1 cellular context compared by ENCODE assay signal in the genomic region with DNA sequence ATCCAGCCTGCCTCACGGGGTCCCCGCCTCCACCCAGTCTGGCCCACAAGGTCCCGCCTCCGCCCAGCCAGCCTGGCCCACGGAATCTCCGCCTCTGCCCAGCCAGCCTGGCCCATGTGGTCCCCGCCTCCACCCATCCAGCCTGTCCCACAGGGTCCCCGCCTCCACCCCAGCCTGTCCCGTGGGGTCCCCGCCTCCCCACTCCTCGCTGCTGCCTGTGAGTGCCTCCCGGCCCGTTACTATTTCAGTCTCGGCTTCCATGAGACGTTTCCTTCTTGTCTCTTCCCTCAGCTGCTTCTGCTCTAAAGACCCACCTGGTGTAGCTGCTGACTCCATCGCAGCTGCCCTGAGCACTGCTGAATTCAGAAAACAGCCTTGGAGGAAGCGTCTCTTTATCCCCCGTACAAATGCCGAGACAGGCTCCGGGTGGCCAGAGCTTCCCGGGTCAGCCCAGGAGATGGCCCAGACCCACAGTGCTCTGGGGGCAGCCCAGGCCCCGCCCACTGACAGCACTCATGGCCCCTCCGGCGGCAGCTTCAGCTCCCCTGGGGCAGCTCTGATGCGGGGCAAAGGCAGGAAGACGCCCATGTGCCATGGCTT.
TF ChIP-seq lines count a peak whose summit lies in the region.

No MANE protein-coding gene starts in this region.

TF ChIP-seq in GM12878, 131 proteins besides CTCF, POLR2A, EP300 and RAD21:
- TF ChIP-seq CHD2 (IDR thresholded peaks at IDR 0.05; ENCODE audit: borderline replicate concordance, low read depth, low read length), result no peak
- TF ChIP-seq NR2C2 (IDR thresholded peaks at IDR 0.05; ENCODE audit: borderline replicate concordance, control insufficient read depth, insufficient read length, low read depth), result no peak
- no peak for TF ChIP-seq IRF4 (IDR thresholded peaks at IDR 0.05; ENCODE audit: low read depth, low read length)
- TF ChIP-seq TCF3 (IDR thresholded peaks at IDR 0.05; ENCODE audit: borderline replicate concordance, insufficient read depth, low read depth, low read length), result no peak
- no peak for TF ChIP-seq HCFC1 (IDR thresholded peaks at IDR 0.05; ENCODE audit: low read length)
- no peak for TF ChIP-seq ATF7 (IDR thresholded peaks at IDR 0.05; ENCODE audit: low read depth)
- TF ChIP-seq NR2F1 (conservative IDR thresholded peaks at IDR 0.05), result 0 out of 2 replicates have a peak, but pooled peaks have one; percentile 23
- 0 out of 2 replicates have a peak, but pooled peaks have one; percentile 9 for TF ChIP-seq RUNX3 (IDR thresholded peaks at IDR 0.05; ENCODE audit: low read length)
- TF ChIP-seq SIN3A (IDR thresholded peaks at IDR 0.05; ENCODE audit: low read depth, low read length), result no peak
- TF ChIP-seq GATAD2B (conservative IDR thresholded peaks at IDR 0.05; ENCODE audit: low read depth), result peak; percentile 14; the same call in 1 of the 2 replicates
- peak in 1 of 2 experiments; percentile 49; a peak in 1 of 3 replicates for TF ChIP-seq EGR1 (IDR thresholded peaks at IDR 0.05; ENCODE audit: borderline replicate concordance in 1 of 2, low read depth in 2 of 2, low read length in 2 of 2)
- TF ChIP-seq TCF7 (IDR thresholded peaks at IDR 0.05; ENCODE audit: borderline replicate concordance), result no peak
- TF ChIP-seq, protein P1, sequence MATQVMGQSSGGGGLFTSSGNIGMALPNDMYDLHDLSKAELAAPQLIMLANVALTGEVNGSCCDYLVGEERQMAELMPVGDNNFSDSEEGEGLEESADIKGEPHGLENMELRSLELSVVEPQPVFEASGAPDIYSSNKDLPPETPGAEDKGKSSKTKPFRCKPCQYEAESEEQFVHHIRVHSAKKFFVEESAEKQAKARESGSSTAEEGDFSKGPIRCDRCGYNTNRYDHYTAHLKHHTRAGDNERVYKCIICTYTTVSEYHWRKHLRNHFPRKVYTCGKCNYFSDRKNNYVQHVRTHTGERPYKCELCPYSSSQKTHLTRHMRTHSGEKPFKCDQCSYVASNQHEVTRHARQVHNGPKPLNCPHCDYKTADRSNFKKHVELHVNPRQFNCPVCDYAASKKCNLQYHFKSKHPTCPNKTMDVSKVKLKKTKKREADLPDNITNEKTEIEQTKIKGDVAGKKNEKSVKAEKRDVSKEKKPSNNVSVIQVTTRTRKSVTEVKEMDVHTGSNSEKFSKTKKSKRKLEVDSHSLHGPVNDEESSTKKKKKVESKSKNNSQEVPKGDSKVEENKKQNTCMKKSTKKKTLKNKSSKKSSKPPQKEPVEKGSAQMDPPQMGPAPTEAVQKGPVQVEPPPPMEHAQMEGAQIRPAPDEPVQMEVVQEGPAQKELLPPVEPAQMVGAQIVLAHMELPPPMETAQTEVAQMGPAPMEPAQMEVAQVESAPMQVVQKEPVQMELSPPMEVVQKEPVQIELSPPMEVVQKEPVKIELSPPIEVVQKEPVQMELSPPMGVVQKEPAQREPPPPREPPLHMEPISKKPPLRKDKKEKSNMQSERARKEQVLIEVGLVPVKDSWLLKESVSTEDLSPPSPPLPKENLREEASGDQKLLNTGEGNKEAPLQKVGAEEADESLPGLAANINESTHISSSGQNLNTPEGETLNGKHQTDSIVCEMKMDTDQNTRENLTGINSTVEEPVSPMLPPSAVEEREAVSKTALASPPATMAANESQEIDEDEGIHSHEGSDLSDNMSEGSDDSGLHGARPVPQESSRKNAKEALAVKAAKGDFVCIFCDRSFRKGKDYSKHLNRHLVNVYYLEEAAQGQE (IDR thresholded peaks at IDR 0.05; ENCODE audit: low read depth, low read length), result no peak
- no peak for TF ChIP-seq POLR2AphosphoS5 (IDR thresholded peaks at IDR 0.05; ENCODE audit: low read length)
- TF ChIP-seq SREBF1 (IDR thresholded peaks at IDR 0.05; ENCODE audit: low read length), result no peak
- TF ChIP-seq, protein P2, sequence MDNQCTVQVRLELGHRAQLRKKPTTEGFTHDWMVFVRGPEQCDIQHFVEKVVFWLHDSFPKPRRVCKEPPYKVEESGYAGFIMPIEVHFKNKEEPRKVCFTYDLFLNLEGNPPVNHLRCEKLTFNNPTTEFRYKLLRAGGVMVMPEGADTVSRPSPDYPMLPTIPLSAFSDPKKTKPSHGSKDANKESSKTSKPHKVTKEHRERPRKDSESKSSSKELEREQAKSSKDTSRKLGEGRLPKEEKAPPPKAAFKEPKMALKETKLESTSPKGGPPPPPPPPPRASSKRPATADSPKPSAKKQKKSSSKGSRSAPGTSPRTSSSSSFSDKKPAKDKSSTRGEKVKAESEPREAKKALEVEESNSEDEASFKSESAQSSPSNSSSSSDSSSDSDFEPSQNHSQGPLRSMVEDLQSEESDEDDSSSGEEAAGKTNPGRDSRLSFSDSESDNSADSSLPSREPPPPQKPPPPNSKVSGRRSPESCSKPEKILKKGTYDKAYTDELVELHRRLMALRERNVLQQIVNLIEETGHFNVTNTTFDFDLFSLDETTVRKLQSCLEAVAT (IDR thresholded peaks at IDR 0.05), result no peak
- TF ChIP-seq NRF1 (conservative IDR thresholded peaks at IDR 0.05; ENCODE audit: low read depth, low read length), result no peak
- TF ChIP-seq HDGF (IDR thresholded peaks at IDR 0.05), result peak; percentile 90; the same call in 1 of the 2 replicates
- TF ChIP-seq CHD4 (IDR thresholded peaks at IDR 0.05), result no peak
- TF ChIP-seq NBN (IDR thresholded peaks at IDR 0.05), result 0 out of 2 replicates have a peak, but pooled peaks have one; percentile 41
- TF ChIP-seq MYC (IDR thresholded peaks at IDR 0.05; ENCODE audit: insufficient read depth, insufficient read length, insufficient replicate concordance, low read length, severe bottlenecking), result peak; percentile 52
- TF ChIP-seq, protein P3, sequence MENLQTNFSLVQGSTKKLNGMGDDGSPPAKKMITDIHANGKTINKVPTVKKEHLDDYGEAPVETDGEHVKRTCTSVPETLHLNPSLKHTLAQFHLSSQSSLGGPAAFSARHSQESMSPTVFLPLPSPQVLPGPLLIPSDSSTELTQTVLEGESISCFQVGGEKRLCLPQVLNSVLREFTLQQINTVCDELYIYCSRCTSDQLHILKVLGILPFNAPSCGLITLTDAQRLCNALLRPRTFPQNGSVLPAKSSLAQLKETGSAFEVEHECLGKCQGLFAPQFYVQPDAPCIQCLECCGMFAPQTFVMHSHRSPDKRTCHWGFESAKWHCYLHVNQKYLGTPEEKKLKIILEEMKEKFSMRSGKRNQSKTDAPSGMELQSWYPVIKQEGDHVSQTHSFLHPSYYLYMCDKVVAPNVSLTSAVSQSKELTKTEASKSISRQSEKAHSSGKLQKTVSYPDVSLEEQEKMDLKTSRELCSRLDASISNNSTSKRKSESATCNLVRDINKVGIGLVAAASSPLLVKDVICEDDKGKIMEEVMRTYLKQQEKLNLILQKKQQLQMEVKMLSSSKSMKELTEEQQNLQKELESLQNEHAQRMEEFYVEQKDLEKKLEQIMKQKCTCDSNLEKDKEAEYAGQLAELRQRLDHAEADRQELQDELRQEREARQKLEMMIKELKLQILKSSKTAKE (IDR thresholded peaks at IDR 0.05; ENCODE audit: low read depth, poor library complexity, severe bottlenecking), result no peak
- TF ChIP-seq SREBF2 (IDR thresholded peaks at IDR 0.05; ENCODE audit: low read length), result no peak
- TF ChIP-seq IKZF2 (IDR thresholded peaks at IDR 0.05), result 0 out of 4 replicates have a peak, but pooled peaks of 1 of the 2 experiments have one; percentile 16
- no peak for TF ChIP-seq MTA3 (IDR thresholded peaks at IDR 0.05; ENCODE audit: borderline replicate concordance, low read length)
- TF ChIP-seq, protein P4, sequence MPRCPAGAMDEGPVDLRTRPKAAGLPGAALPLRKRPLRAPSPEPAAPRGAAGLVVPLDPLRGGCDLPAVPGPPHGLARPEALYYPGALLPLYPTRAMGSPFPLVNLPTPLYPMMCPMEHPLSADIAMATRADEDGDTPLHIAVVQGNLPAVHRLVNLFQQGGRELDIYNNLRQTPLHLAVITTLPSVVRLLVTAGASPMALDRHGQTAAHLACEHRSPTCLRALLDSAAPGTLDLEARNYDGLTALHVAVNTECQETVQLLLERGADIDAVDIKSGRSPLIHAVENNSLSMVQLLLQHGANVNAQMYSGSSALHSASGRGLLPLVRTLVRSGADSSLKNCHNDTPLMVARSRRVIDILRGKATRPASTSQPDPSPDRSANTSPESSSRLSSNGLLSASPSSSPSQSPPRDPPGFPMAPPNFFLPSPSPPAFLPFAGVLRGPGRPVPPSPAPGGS (IDR thresholded peaks at IDR 0.05; ENCODE audit: borderline replicate concordance, insufficient read depth, low read depth, low read length, poor library complexity, severe bottlenecking), result no peak
- TF ChIP-seq MEF2A (IDR thresholded peaks at IDR 0.05; ENCODE audit: insufficient read depth, low read depth, low read length), result no peak
- TF ChIP-seq ZNF622 (IDR thresholded peaks at IDR 0.05), result no peak
- TF ChIP-seq, protein P5, sequence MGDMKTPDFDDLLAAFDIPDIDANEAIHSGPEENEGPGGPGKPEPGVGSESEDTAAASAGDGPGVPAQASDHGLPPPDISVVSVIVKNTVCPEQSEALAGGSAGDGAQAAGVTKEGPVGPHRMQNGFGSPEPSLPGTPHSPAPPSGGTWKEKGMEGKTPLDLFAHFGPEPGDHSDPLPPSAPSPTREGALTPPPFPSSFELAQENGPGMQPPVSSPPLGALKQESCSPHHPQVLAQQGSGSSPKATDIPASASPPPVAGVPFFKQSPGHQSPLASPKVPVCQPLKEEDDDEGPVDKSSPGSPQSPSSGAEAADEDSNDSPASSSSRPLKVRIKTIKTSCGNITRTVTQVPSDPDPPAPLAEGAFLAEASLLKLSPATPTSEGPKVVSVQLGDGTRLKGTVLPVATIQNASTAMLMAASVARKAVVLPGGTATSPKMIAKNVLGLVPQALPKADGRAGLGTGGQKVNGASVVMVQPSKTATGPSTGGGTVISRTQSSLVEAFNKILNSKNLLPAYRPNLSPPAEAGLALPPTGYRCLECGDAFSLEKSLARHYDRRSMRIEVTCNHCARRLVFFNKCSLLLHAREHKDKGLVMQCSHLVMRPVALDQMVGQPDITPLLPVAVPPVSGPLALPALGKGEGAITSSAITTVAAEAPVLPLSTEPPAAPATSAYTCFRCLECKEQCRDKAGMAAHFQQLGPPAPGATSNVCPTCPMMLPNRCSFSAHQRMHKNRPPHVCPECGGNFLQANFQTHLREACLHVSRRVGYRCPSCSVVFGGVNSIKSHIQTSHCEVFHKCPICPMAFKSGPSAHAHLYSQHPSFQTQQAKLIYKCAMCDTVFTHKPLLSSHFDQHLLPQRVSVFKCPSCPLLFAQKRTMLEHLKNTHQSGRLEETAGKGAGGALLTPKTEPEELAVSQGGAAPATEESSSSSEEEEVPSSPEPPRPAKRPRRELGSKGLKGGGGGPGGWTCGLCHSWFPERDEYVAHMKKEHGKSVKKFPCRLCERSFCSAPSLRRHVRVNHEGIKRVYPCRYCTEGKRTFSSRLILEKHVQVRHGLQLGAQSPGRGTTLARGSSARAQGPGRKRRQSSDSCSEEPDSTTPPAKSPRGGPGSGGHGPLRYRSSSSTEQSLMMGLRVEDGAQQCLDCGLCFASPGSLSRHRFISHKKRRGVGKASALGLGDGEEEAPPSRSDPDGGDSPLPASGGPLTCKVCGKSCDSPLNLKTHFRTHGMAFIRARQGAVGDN (IDR thresholded peaks at IDR 0.05), result 0 out of 2 replicates have a peak, but pooled peaks have one; percentile 45
- no peak for TF ChIP-seq TAF1 (IDR thresholded peaks at IDR 0.05; ENCODE audit: borderline replicate concordance, low read depth, low read length)
- no peak for TF ChIP-seq SP1 (IDR thresholded peaks at IDR 0.05; ENCODE audit: low read depth, low read length)
- TF ChIP-seq, protein P6, sequence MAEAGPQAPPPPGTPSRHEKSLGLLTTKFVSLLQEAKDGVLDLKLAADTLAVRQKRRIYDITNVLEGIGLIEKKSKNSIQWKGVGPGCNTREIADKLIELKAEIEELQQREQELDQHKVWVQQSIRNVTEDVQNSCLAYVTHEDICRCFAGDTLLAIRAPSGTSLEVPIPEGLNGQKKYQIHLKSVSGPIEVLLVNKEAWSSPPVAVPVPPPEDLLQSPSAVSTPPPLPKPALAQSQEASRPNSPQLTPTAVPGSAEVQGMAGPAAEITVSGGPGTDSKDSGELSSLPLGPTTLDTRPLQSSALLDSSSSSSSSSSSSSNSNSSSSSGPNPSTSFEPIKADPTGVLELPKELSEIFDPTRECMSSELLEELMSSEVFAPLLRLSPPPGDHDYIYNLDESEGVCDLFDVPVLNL (IDR thresholded peaks at IDR 0.05; ENCODE audit: low read depth, low read length), result no peak
- TF ChIP-seq SMC3 (IDR thresholded peaks at IDR 0.05; ENCODE audit: borderline replicate concordance, low read length), result no peak
- TF ChIP-seq MEF2B (IDR thresholded peaks at IDR 0.05; ENCODE audit: partially characterized antibody, poor library complexity, severe bottlenecking), result peak; percentile 83
- TF ChIP-seq, protein P7, sequence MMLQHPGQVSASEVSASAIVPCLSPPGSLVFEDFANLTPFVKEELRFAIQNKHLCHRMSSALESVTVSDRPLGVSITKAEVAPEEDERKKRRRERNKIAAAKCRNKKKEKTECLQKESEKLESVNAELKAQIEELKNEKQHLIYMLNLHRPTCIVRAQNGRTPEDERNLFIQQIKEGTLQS (IDR thresholded peaks at IDR 0.05; ENCODE audit: borderline replicate concordance, extremely low read depth, low read depth, low read length), result no peak
